ENCODE assay signal across 23 cellular contexts in the genomic region with DNA sequence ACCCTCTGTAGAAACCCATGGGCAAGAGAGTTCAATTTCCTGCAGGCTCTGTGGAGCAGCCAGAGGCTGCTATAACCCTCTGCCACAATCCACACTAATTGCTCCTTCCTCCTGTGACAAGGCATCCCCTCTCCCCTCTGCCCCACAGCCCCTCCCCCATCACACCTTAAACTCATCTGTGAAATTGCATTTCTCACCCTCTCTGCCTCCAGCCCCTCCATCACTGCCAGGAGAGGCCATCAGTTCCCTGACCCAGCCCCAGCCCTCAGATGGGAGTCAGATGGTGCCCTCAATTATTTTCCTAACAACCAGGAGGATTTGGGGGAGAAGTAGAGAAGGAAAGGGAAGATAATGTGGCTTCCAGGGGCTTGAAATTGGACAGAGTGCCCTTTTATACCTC.
"Had no signal": no experiment of that assay in that cellular context is flagged by ENCODE, and none has a peak within 500 bp of the region (broad histone marks: within the 10 kb centered on the region; RNA-seq: fewer than 3 reads in every experiment).

No MANE protein-coding gene starts in this region.

- ATAC-seq: effector memory CD8-positive, alpha-beta T cell; gastroesophageal sphincter; left colon; natural killer cell had no signal

- H3K9me3 Mint-ChIP-seq: dendritic cell treated with granulocyte-macrophage colony-stimulating factor and Interleukin-4, amounts not matched to agents 40 ng/mL and 50 ng/mL, for 4 days; effector memory CD8-positive, alpha-beta T cell; natural killer cell had no signal

- H3K36me3 ChIP-seq: esophagus squamous epithelium, gastroesophageal sphincter, neural progenitor cell, right lobe of liver, stomach, uterus had no signal

- DNase-seq: cerebellar nuclear complex; effector memory CD8-positive, alpha-beta T cell; esophagus squamous epithelium; foreskin fibroblast; left ventricle myocardium superior; natural killer cell; occipital lobe; psoas muscle; retina; stimulated activated CD4-positive, alpha-beta T cell treated with anti-CD3 and anti-CD28 coated beads, Interleukin-12 subunit alpha, Interleukin-12 subunit beta, amount 100 ng/mL, for 4 hours; stimulated activated naive CD4-positive, alpha-beta T cell; stomach; substantia nigra; trophoblast cell had no signal

- H3K4me3 Mint-ChIP-seq: dendritic cell treated with granulocyte-macrophage colony-stimulating factor and Interleukin-4, amounts not matched to agents 40 ng/mL and 50 ng/mL, for 4 days; effector memory CD8-positive, alpha-beta T cell; mesothelial cell of epicardium; natural killer cell; neural progenitor cell had no signal

- H3K27me3 ChIP-seq: gastroesophageal sphincter, neural progenitor cell, right lobe of liver, stomach, uterus had no signal

- H3K27ac ChIP-seq: esophagus squamous epithelium, gastroesophageal sphincter, neural progenitor cell, psoas muscle, right lobe of liver, stomach, uterus had no signal

- H3K4me3 ChIP-seq: esophagus squamous epithelium, gastroesophageal sphincter, lung, neural progenitor cell, psoas muscle, right lobe of liver, skin epidermis, stomach, uterus had no signal

- H3K9me3 ChIP-seq: esophagus squamous epithelium, gastroesophageal sphincter, psoas muscle, right lobe of liver, stomach, uterus had no signal

- H3K36me3 Mint-ChIP-seq: natural killer cell, neural progenitor cell had no signal

- H3K4me1 Mint-ChIP-seq: natural killer cell had no signal

- H3K27ac Mint-ChIP-seq: dendritic cell treated with granulocyte-macrophage colony-stimulating factor and Interleukin-4, amounts not matched to agents 40 ng/mL and 50 ng/mL, for 4 days; effector memory CD8-positive, alpha-beta T cell; mesothelial cell of epicardium; natural killer cell had no signal

- H3K4me1 ChIP-seq: esophagus squamous epithelium, gastroesophageal sphincter, neural progenitor cell, psoas muscle, stomach had no signal
